In the genomic region with DNA sequence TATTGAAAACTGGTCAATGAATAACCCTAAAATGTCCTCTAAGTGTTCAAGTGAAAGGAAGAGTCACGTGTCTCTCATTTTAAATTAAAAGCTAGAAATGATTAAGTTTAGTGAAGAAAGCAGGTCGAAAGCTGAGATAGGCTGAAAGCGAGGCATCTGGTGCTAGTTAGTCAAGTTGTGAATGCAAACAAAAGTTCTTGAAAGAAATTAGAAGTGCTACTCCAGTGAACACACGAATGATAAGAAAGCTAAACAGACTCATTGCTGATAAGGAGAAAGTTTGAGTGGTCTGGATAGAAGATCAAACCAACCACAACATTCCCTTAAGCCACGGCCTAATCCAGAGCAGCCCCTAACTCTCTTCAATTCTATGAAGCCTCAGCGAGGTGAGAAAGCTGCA, we compare ENCODE assay signal across 26 cellular contexts.
DNase-seq lines count a peak whose midpoint lies in the region; ATAC-seq, FAIRE-seq and TF ChIP-seq lines count a peak whose summit lies in the region.
"Had no signal": no experiment of that assay in that cellular context is flagged by ENCODE, and none has a peak within 500 bp of the region (broad histone marks: within the 10 kb centered on the region; RNA-seq: fewer than 3 reads in every experiment).

No MANE protein-coding gene starts in this region.

- H3K4me1 Mint-ChIP-seq in progenitor cell of endocrine pancreas (ENCODE audit: low read depth) (peaks cover 11% of the 10 kb centered on the region), Calu3 (ENCODE audit: low read depth, unreplicated experiment) (no peaks in the 10 kb centered on the region)
- H3K4me1 Mint-ChIP-seq: CD14-positive monocyte; CD8-positive, alpha-beta memory T cell; H9 had no signal

- TF ChIP-seq CTCF in A549 (IDR thresholded peaks at IDR 0.05) (no peak), bronchial epithelial cell (IDR thresholded peaks at IDR 0.05; ENCODE audit: insufficient read depth, low read length, severe bottlenecking) (no peak), left lung (IDR thresholded peaks at IDR 0.05) (no peak), progenitor cell of endocrine pancreas (IDR thresholded peaks at IDR 0.05; ENCODE audit: unreplicated experiment) (no peak), Calu3 (IDR thresholded peaks at IDR 0.05; ENCODE audit: unreplicated experiment) (no peak)

- peak overlapping the region; percentile 76 for H3K27ac Mint-ChIP-seq in progenitor cell of endocrine pancreas
- no peak overlapping the region for H3K27ac Mint-ChIP-seq in Calu3 (ENCODE audit: unreplicated experiment)
- H3K27ac Mint-ChIP-seq: CD14-positive monocyte; CD4-positive, alpha-beta T cell; CD8-positive, alpha-beta memory T cell; H9; HFFc6 had no signal

- H3K36me3 Mint-ChIP-seq in progenitor cell of endocrine pancreas (ENCODE audit: insufficient read depth) = peaks cover 2% of the 10 kb centered on the region
- no peaks in the 10 kb centered on the region for H3K36me3 Mint-ChIP-seq in Calu3 (ENCODE audit: insufficient read depth, unreplicated experiment)
- H3K36me3 Mint-ChIP-seq: CD14-positive monocyte; CD8-positive, alpha-beta memory T cell had no signal

- no peak overlapping the region for H3K27ac ChIP-seq in A549
- H3K27ac ChIP-seq in left lung = no peak overlapping the region
- H3K27ac ChIP-seq: 22Rv1; BLaER1 treated with 17β-estradiol and CSF1 and Interleukin-3, amounts not matched to agents 10 nM and 100 nM; GM23248 had no signal

- 9% methylated on average over 6 of the region's 6 CpGs for WGBS in A549 (ENCODE audit: missing lambda C conversion rate)

- H3K4me1 ChIP-seq in A549 = no peaks in the 10 kb centered on the region
- H3K4me1 ChIP-seq in left lung = no peaks in the 10 kb centered on the region
- H3K4me1 ChIP-seq: BE2C; BLaER1 treated with 17β-estradiol and CSF1 and Interleukin-3, amounts not matched to agents 10 nM and 100 nM had no signal

- DNase-seq in A549 (ENCODE audit: low read depth in 1 of 2, low spot score in 1 of 2) (no peak), bronchial epithelial cell (ENCODE audit: low read depth) (no peak), left lung (no peak), progenitor cell of endocrine pancreas (ENCODE audit: low spot score, unreplicated experiment) (no peak), NCI-H1417 treated with DMSO at 0.1 percent for 48 hours (lab: John Stamatoyannopoulos, UW) (no peak), Calu3 (no peak)
- DNase-seq: ACHN; AML-193; BE2C; CD4-positive, alpha-beta T cell; CD8-positive, alpha-beta memory T cell; DMS53; DMS79 treated with DMSO at 0.1 percent for 48 hours; GM23248; H9; HFFc6 had no signal

- H3K27me3 ChIP-seq in bronchial epithelial cell (ENCODE audit: control insufficient read depth, insufficient read depth, low read length) (no peaks in the 10 kb centered on the region), left lung (peaks cover 0 to 5% of the 10 kb centered on the region in 2 donors)
- H3K27me3 ChIP-seq: BE2C; BLaER1 treated with 17β-estradiol and CSF1 and Interleukin-3, amounts not matched to agents 10 nM and 100 nM had no signal

- H3K4me3 Mint-ChIP-seq in progenitor cell of endocrine pancreas (ENCODE audit: low read depth) = no peak overlapping the region
- H3K4me3 Mint-ChIP-seq in Calu3 (ENCODE audit: low read depth, unreplicated experiment) = no peak overlapping the region
- H3K4me3 Mint-ChIP-seq: CD14-positive monocyte; CD4-positive, alpha-beta T cell; CD8-positive, alpha-beta memory T cell; H9; HFFc6 had no signal

- intact Hi-C loops in left lung (cut with DNase I) (no loop called here), Calu3 (cut with micrococcal nuclease; ENCODE audit: unreplicated experiment) (no loop called here)

- no peak overlapping the region for H3K4me3 ChIP-seq in A549
- no peak overlapping the region for H3K4me3 ChIP-seq in bronchial epithelial cell (ENCODE audit: low read depth, low read length)
- no peak overlapping the region for H3K4me3 ChIP-seq in left lung
- H3K4me3 ChIP-seq: BLaER1 treated with 17β-estradiol and CSF1 and Interleukin-3, amounts not matched to agents 10 nM and 100 nM; GM23248 had no signal

- H3K4me2 ChIP-seq in A549 = no peak overlapping the region
- H3K4me2 ChIP-seq: BLaER1 treated with 17β-estradiol and CSF1 and Interleukin-3, amounts not matched to agents 10 nM and 100 nM had no signal

- no TSS peak for BruUV-seq in Calu3 (replicated peaks; lab: Mats Ljungman, UMichigan)

- POLR2A ChIA-PET in A549 (lab: Yijun Ruan, JAX) = interaction anchor here (0.7 kb wide), 1 partner anchor 114 kb away, joined by 9 read pairs; no protein-coding TSS in a partner anchor

- peaks cover 80% of the 10 kb centered on the region for H3K27me3 Mint-ChIP-seq in progenitor cell of endocrine pancreas
- no peaks in the 10 kb centered on the region for H3K27me3 Mint-ChIP-seq in Calu3 (ENCODE audit: unreplicated experiment)

- no peak for TF ChIP-seq RAD21 in A549 (conservative IDR thresholded peaks at IDR 0.05 in 1 of 2, IDR thresholded peaks at IDR 0.05 in 1 of 2)

- CTCF ChIA-PET in A549 (lab: Yijun Ruan, JAX) (interaction anchor here (0.7 to 2.4 kb wide), 7 partner anchors 11 to 1563 kb away, joined by 3 to 8 read pairs (median 3); no protein-coding TSS in a partner anchor), Calu3 (lab: Charles Lee) (no interaction called here)

- H3K9me3 ChIP-seq in A549 (peaks cover 5% of the 10 kb centered on the region; the same call in 2 of the 3 replicates), left lung (peaks cover 0 to 4% of the 10 kb centered on the region in 2 donors)
- H3K9me3 ChIP-seq: BE2C had no signal

- TF ChIP-seq POLR2A in A549 (IDR thresholded peaks at IDR 0.05; ENCODE audit: low read length) = no peak

- H3K9me3 Mint-ChIP-seq in progenitor cell of endocrine pancreas (ENCODE audit: low read depth) (peaks cover 3% of the 10 kb centered on the region), Calu3 (ENCODE audit: low read depth, unreplicated experiment) (no peaks in the 10 kb centered on the region)
- H3K9me3 Mint-ChIP-seq: CD4-positive, alpha-beta T cell; H9; HFFc6 had no signal

- peak; percentile 73 for FAIRE-seq in A549 (lab: Jason Lieb, UNC)
- peak; percentile 58 for FAIRE-seq in bronchial epithelial cell (lab: Jason Lieb, UNC)
- FAIRE-seq: A204.1, G401.6, GM12892, H1 had no signal

- no peak for TF ChIP-seq EP300 in A549 (IDR thresholded peaks at IDR 0.05)

- H3K36me3 ChIP-seq in bronchial epithelial cell (ENCODE audit: control insufficient read depth, insufficient read depth, low read length) (no peaks in the 10 kb centered on the region), left lung (no peaks in the 10 kb centered on the region)
- H3K36me3 ChIP-seq: BE2C; BLaER1 treated with 17β-estradiol and CSF1 and Interleukin-3, amounts not matched to agents 10 nM and 100 nM had no signal

- ATAC-seq in A549 (no peak), left lung (peak; percentile 72), HG02759 (IDR thresholded peaks at IDR 0.05; ENCODE audit: unreplicated experiment) (no peak), HG02798 (IDR thresholded peaks at IDR 0.05; ENCODE audit: poor library complexity, unreplicated experiment) (no peak)
- ATAC-seq: HCT116 had no signal

TF ChIP-seq in A549, 52 proteins besides CTCF, POLR2A, EP300 and RAD21:
- no peak for TF ChIP-seq ZC3H11A (IDR thresholded peaks at IDR 0.05)
- no peak for TF ChIP-seq PHF8 (IDR thresholded peaks at IDR 0.05; ENCODE audit: borderline replicate concordance, low read depth)
- TF ChIP-seq HOXB5 (CRISPR knock-in tag; IDR thresholded peaks at IDR 0.05) = no peak
- TF ChIP-seq SREBF2 (IDR thresholded peaks at IDR 0.05) = no peak
- no peak for TF ChIP-seq GATA3 (IDR thresholded peaks at IDR 0.05; ENCODE audit: borderline replicate concordance)
- no peak for TF ChIP-seq NFE2L2 (conservative IDR thresholded peaks at IDR 0.05; ENCODE audit: low read length)
- no peak for TF ChIP-seq JUNB (IDR thresholded peaks at IDR 0.05)
